11 cellular contexts compared by ENCODE assay signal in the genomic region with DNA sequence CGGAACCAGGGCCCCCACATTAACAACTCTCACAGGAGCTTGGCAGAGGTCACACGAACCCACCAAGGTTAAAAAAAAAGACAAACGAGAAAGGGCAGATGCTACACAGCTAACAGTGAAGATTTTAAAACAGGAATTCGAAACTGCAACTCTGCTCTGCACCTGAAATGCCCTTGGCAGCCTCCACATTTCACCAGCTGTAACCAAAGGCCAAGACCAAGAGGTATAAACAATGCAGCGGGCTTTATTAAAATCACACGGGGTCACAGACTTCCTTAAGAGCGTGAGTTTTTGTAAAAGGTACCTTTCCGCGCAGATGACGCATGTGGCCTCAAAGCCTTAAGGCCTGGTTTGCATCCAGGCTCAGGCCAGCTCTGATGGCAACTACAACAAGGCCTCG.
DNase-seq lines count a peak whose midpoint lies in the region; ATAC-seq and TF ChIP-seq lines count a peak whose summit lies in the region.
"Had no signal": no experiment of that assay in that cellular context is flagged by ENCODE, and none has a peak within 500 bp of the region (broad histone marks: within the 10 kb centered on the region; RNA-seq: fewer than 3 reads in every experiment).

No MANE protein-coding gene starts in this region.

- H3K27ac ChIP-seq in endodermal cell (ENCODE audit: low read depth, low read length) = no peak overlapping the region
- H3K27ac ChIP-seq: BLaER1 treated with 17β-estradiol and CSF1 and Interleukin-3, amounts not matched to agents 10 nM and 100 nM had no signal

- H3K4me1 Mint-ChIP-seq in endodermal cell (peaks cover 46% of the 10 kb centered on the region), mesothelial cell of epicardium (peaks cover 65% of the 10 kb centered on the region)

- H3K36me3 Mint-ChIP-seq in endodermal cell (ENCODE audit: low read depth) = no peaks in the 10 kb centered on the region
- no peaks in the 10 kb centered on the region for H3K36me3 Mint-ChIP-seq in mesothelial cell of epicardium

- 92 to 98% methylated on average over 9 to 11 of the region's 11 CpGs for WGBS in endodermal cell (ENCODE audit: insufficient coverage in 1 of 2, insufficient read length in 1 of 2), 2 experiments

- no peak overlapping the region for H3K9ac ChIP-seq in endodermal cell (ENCODE audit: extremely low read depth, low read length, poor library complexity, severe bottlenecking)
- H3K9ac ChIP-seq: BLaER1 treated with 17β-estradiol and CSF1 and Interleukin-3, amounts not matched to agents 10 nM and 100 nM had no signal

- no peak overlapping the region for H3K4me3 Mint-ChIP-seq in endodermal cell
- no peak overlapping the region for H3K4me3 Mint-ChIP-seq in mesothelial cell of epicardium

- H3K9me3 Mint-ChIP-seq in endodermal cell = no peaks in the 10 kb centered on the region
- H3K9me3 Mint-ChIP-seq in mesothelial cell of epicardium = no peaks in the 10 kb centered on the region

- no peak for TF ChIP-seq CTCF in GM12865 (IDR thresholded peaks at IDR 0.05; ENCODE audit: insufficient read depth, low read depth, low read length, missing control alignments)
- no peak for TF ChIP-seq CTCF in endodermal cell (conservative IDR thresholded peaks at IDR 0.05)
- no peak for TF ChIP-seq CTCF in mesothelial cell of epicardium (IDR thresholded peaks at IDR 0.05; ENCODE audit: unreplicated experiment)

- H3K9me3 ChIP-seq in endodermal cell (ENCODE audit: control insufficient read depth, low read length) = no peaks in the 10 kb centered on the region
- H3K9me3 ChIP-seq: BLaER1 treated with 17β-estradiol and CSF1 and Interleukin-3, amounts not matched to agents 10 nM and 100 nM had no signal

- H3K4me3 ChIP-seq in GM12865 (ENCODE audit: low read depth, low read length) (no peak overlapping the region), endodermal cell (ENCODE audit: low read length) (no peak overlapping the region)
- H3K4me3 ChIP-seq: BLaER1 treated with 17β-estradiol and CSF1 and Interleukin-3, amounts not matched to agents 10 nM and 100 nM had no signal

- H3K27me3 Mint-ChIP-seq in endodermal cell (ENCODE audit: insufficient read depth) (no peaks in the 10 kb centered on the region), mesothelial cell of epicardium (ENCODE audit: low read depth) (no peaks in the 10 kb centered on the region)

- H3K4me1 ChIP-seq in endodermal cell (ENCODE audit: control insufficient read depth, insufficient read depth, low read length) = peaks cover 6% of the 10 kb centered on the region

- peak overlapping the region; percentile 45 for H3K27ac Mint-ChIP-seq in endodermal cell
- H3K27ac Mint-ChIP-seq in mesothelial cell of epicardium = no peak overlapping the region

- peaks cover 4% of the 10 kb centered on the region for H3K36me3 ChIP-seq in endodermal cell (ENCODE audit: control insufficient read depth, insufficient read depth, low read length)

- no peaks in the 10 kb centered on the region for H3K27me3 ChIP-seq in endodermal cell (ENCODE audit: control insufficient read depth, insufficient read depth, low read length, poor library complexity, severe bottlenecking)
- H3K27me3 ChIP-seq: BLaER1 treated with 17β-estradiol and CSF1 and Interleukin-3, amounts not matched to agents 10 nM and 100 nM had no signal

- DNase-seq in GM12865 (ENCODE audit: low read depth) (peak; percentile 53), endodermal cell (no peak), mesothelial cell of epicardium (ENCODE audit: low spot score in 2 of 2, unreplicated experiment in 2 of 2) (no peak), 8988T (no peak), SHP77 treated with DMSO at 0.1 percent for 48 hours (lab: John Stamatoyannopoulos, UW) (no peak), NCI-H524 (lab: John Stamatoyannopoulos, UW) (no peak)
- DNase-seq: NCI-H226, occipital lobe had no signal

- peak; percentile 62 for ATAC-seq in GM21447 (IDR thresholded peaks at IDR 0.05; ENCODE audit: unreplicated experiment)
- peak; percentile 48 for ATAC-seq in HG03175 (IDR thresholded peaks at IDR 0.05; ENCODE audit: unreplicated experiment)
